27 cellular contexts compared by ENCODE assay signal in the genomic region with DNA sequence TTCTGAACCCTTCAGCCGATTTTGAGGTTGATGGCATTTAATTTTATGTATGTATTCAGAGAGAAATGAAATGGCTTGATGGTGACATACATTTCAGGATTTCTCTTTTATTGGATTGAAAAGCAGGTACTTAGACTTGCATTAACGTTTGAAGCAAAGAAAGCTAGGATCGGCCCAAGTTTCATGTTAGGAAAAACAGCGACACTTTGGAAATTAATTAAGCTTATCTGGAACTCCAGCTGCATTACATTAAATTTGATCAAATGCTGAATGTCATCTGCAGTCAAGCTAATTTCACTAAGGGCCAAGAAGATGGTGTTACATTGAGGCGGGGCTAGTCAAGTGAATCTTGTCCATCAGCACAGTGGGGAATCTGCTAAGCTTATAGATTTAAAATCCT.
"Had no signal": no experiment of that assay in that cellular context is flagged by ENCODE, and none has a peak within 500 bp of the region (broad histone marks: within the 10 kb centered on the region; RNA-seq: fewer than 3 reads in every experiment).

No MANE protein-coding gene starts in this region.

- H3K4me1 Mint-ChIP-seq: stimulated activated effector memory CD8-positive, alpha-beta T cell treated with anti-CD3 and anti-CD28 coated beads, Interleukin-12 subunit alpha, Interleukin-12 subunit beta, amount 100 ng/mL, for 72 hours; stimulated activated naive CD8-positive, alpha-beta T cell treated with anti-CD3 and anti-CD28 coated beads, Interleukin-15, amount 100 ng/mL, for 72 hours had no signal

- H3K4me1 ChIP-seq: stomach, testis, thyroid gland, tibial nerve, transverse colon, upper lobe of left lung, upper lobe of right lung, uterus, vagina had no signal

- H3K27me3 Mint-ChIP-seq: type B pancreatic cell had no signal

- H3K36me3 Mint-ChIP-seq: stimulated activated effector memory CD8-positive, alpha-beta T cell treated with anti-CD3 and anti-CD28 coated beads, Interleukin-12 subunit alpha, Interleukin-12 subunit beta, amount 100 ng/mL, for 72 hours; stimulated activated memory B cell treated with anti-CD40 and anti-IgM and Interleukin-4, amounts not matched to agents 10 μg/mL and 1 μg/mL and 100 μg/mL, for 72 hours; stimulated activated naive B cell treated with anti-CD40 and anti-IgM and Interleukin-4, amounts not matched to agents 10 μg/mL and 1 μg/mL and 100 μg/mL, for 72 hours; type B pancreatic cell had no signal

- H3K27ac Mint-ChIP-seq: stimulated activated effector memory CD8-positive, alpha-beta T cell treated with anti-CD3 and anti-CD28 coated beads, Interleukin-12 subunit alpha, Interleukin-12 subunit beta, amount 100 ng/mL, for 72 hours; stimulated activated memory B cell treated with anti-CD40 and anti-IgM and Interleukin-4, amounts not matched to agents 10 μg/mL and 1 μg/mL and 100 μg/mL, for 72 hours; stimulated activated naive B cell treated with anti-CD40 and anti-IgM and Interleukin-4, amounts not matched to agents 10 μg/mL and 1 μg/mL and 100 μg/mL, for 72 hours; stimulated activated naive CD8-positive, alpha-beta T cell treated with anti-CD3 and anti-CD28 coated beads, Interleukin-15, amount 100 ng/mL, for 72 hours; stimulated activated naive CD8-positive, alpha-beta T cell treated with anti-CD3 and anti-CD28 coated beads, Interleukin-15, Interleukin-2, amounts not matched to agents 100 ng/mL and 50 ng/mL, for 24 hours; type B pancreatic cell had no signal

- H3K9me3 ChIP-seq: stomach, testis, thoracic aorta, thyroid gland, tibial artery, tibial nerve, transverse colon, upper lobe of left lung, upper lobe of right lung, uterus, vagina had no signal

- H3K9me3 Mint-ChIP-seq: stimulated activated effector memory CD8-positive, alpha-beta T cell treated with anti-CD3 and anti-CD28 coated beads, Interleukin-12 subunit alpha, Interleukin-12 subunit beta, amount 100 ng/mL, for 72 hours; stimulated activated memory B cell treated with anti-CD40 and anti-IgM and Interleukin-4, amounts not matched to agents 10 μg/mL and 1 μg/mL and 100 μg/mL, for 72 hours; stimulated activated naive CD8-positive, alpha-beta T cell treated with anti-CD3 and anti-CD28 coated beads, Interleukin-15, amount 100 ng/mL, for 72 hours; stimulated activated naive CD8-positive, alpha-beta T cell treated with anti-CD3 and anti-CD28 coated beads, Interleukin-15, Interleukin-2, amounts not matched to agents 100 ng/mL and 50 ng/mL, for 24 hours; type B pancreatic cell had no signal

- DNase-seq: stimulated activated CD4-positive, alpha-beta T cell treated with anti-CD3 and anti-CD28 coated beads, Interleukin-2, amount 100 ng/mL, for 48 hours; stimulated activated CD4-positive, alpha-beta T cell treated with anti-CD3 and anti-CD28 coated beads, Interleukin-4, amount 100 ng/mL, for 1 hour; stimulated activated CD4-positive, alpha-beta T cell treated with anti-CD3 and anti-CD28 coated beads, Interleukin-4, amount 100 ng/mL, for 24 hours; stimulated activated CD4-positive, alpha-beta T cell treated with anti-CD3 and anti-CD28 coated beads, Interleukin-4, amount 100 ng/mL, for 4 hours; stimulated activated CD8-positive, alpha-beta memory T cell treated with anti-CD3 and anti-CD28 coated beads, Interleukin-4, amount 100 ng/mL, for 48 hours; stimulated activated naive B cell treated with anti-CD40 and anti-IgM and Interleukin-4, amounts not matched to agents 10 μg/mL and 1 μg/mL and 100 μg/mL, for 72 hours; stimulated activated naive CD4-positive, alpha-beta T cell; stimulated activated naive CD4-positive, alpha-beta T cell treated with Interleukin-2 at 50 U/mL for 16 hours; stimulated activated naive CD8-positive, alpha-beta T cell treated with anti-CD3 and anti-CD28 coated beads, Interleukin-15, amount 100 ng/mL, for 72 hours; stimulated activated naive CD8-positive, alpha-beta T cell treated with anti-CD3 and anti-CD28 coated beads, Interleukin-15, Interleukin-2, amounts not matched to agents 100 U/mL and 50 U/mL, for 24 hours; stomach; substantia nigra; testis; thyroid gland; tibial artery; transverse colon; trophoblast cell; upper lobe of left lung; upper lobe of right lung; uterus had no signal

- H3K27me3 ChIP-seq: stomach, testis, thyroid gland, tibial artery, tibial nerve, transverse colon, upper lobe of left lung, upper lobe of right lung, uterus, vagina had no signal

- H3K4me3 Mint-ChIP-seq: stimulated activated effector memory CD8-positive, alpha-beta T cell treated with anti-CD3 and anti-CD28 coated beads, Interleukin-12 subunit alpha, Interleukin-12 subunit beta, amount 100 ng/mL, for 72 hours; stimulated activated memory B cell treated with anti-CD40 and anti-IgM and Interleukin-4, amounts not matched to agents 10 μg/mL and 1 μg/mL and 100 μg/mL, for 72 hours; stimulated activated naive B cell treated with anti-CD40 and anti-IgM and Interleukin-4, amounts not matched to agents 10 μg/mL and 1 μg/mL and 100 μg/mL, for 72 hours; stimulated activated naive CD8-positive, alpha-beta T cell treated with anti-CD3 and anti-CD28 coated beads, Interleukin-15, amount 100 ng/mL, for 72 hours; stimulated activated naive CD8-positive, alpha-beta T cell treated with anti-CD3 and anti-CD28 coated beads, Interleukin-15, Interleukin-2, amounts not matched to agents 100 ng/mL and 50 ng/mL, for 24 hours; type B pancreatic cell had no signal

- H3K27ac ChIP-seq: stomach, testis, thoracic aorta, thyroid gland, tibial artery, tibial nerve, transverse colon, upper lobe of left lung, upper lobe of right lung, uterus, vagina had no signal

- H3K36me3 ChIP-seq: stomach, thoracic aorta, thyroid gland, tibial artery, tibial nerve, transverse colon, upper lobe of left lung, upper lobe of right lung, uterus, vagina had no signal

- H3K4me3 ChIP-seq: stomach, testis, thoracic aorta, thyroid gland, tibial artery, tibial nerve, transverse colon, upper lobe of left lung, upper lobe of right lung, uterus, vagina had no signal
